Comparison of ENCODE assay signal across 18 cellular contexts in genomic region chr2:11710632-11711381, GRCh38. TPM values are rescaled to one million over a fixed set of nuclear protein-coding genes. Genes with fewer than 3 reads are reported as not detected.
DNase-seq lines count a peak whose midpoint lies in the region; ATAC-seq and TF ChIP-seq lines count a peak whose summit lies in the region.
"Had no signal": no experiment of that assay in that cellular context is flagged by ENCODE, and none has a peak within 500 bp of the region (broad histone marks: within the 10 kb centered on the region; RNA-seq: fewer than 3 reads in every experiment).

No MANE protein-coding gene starts in this region.

- no peaks in the 10 kb centered on the region for H3K79me2 ChIP-seq in PC-3 (ENCODE audit: low read length)

- H2AFZ ChIP-seq in PC-3 (ENCODE audit: low read length) = no peak overlapping the region

- H3K27ac ChIP-seq in PC-3 (ENCODE audit: low read length) (peak overlapping the region; percentile 88), layer of hippocampus (ENCODE audit: low read depth, low read length) (peak overlapping the region; percentile 48), thoracic aorta (peak overlapping the region; percentile 67 to 78), upper lobe of right lung (no peak overlapping the region)
- H3K27ac ChIP-seq: C4-2B, testis had no signal

- H3K4me1 ChIP-seq in PC-3 (ENCODE audit: insufficient read depth, low read length) (peaks cover 63% of the 10 kb centered on the region), thoracic aorta (ENCODE audit: control insufficient read depth in 1 of 2, low read depth in 2 of 2) (peaks cover 18 to 35% of the 10 kb centered on the region in 2 donors), upper lobe of right lung (peaks cover 14% of the 10 kb centered on the region)

- no peaks in the 10 kb centered on the region for H3F3A ChIP-seq in PC-3 (ENCODE audit: low read length, unreplicated experiment)

- DNase-seq in PC-3 = peak; percentile 31
- peak; percentile 29 for DNase-seq in cerebellar cortex (ENCODE audit: low spot score)
- DNase-seq in thoracic aorta (ENCODE audit: low spot score) = no peak
- DNase-seq in OCI-M2 (lab: John Stamatoyannopoulos, UW; ENCODE audit: unreplicated experiment) = no peak
- DNase-seq in upper lobe of right lung = no peak
- DNase-seq: activated CD4-positive, CD25-positive, alpha-beta regulatory T cell; activated T-cell treated with anti-CD3 and anti-CD28 coated beads for 4 hours; immature natural killer cell; NCI-H1436; NCI-H510A treated with DMSO at 0.1 percent for 48 hours; stimulated activated CD4-positive, alpha-beta T cell treated with anti-CD3 and anti-CD28 coated beads, Interleukin-15, amount 100 ng/mL, for 24 hours; testis had no signal

- BruUV-seq in PC-3 (replicated peaks; lab: Mats Ljungman, UMichigan) = TSS peak; percentile 73

- POLR2A ChIA-PET in PC-3 (lab: Charles Lee; ENCODE audit: unreplicated experiment) = interaction anchor here (0.6 kb wide), 1 partner anchor 47 kb away, joined by 3 read pairs; no protein-coding TSS in a partner anchor

- no peaks in the 10 kb centered on the region for H3K9me2 ChIP-seq in PC-3 (replicated peaks; ENCODE audit: low read length)

- H3K4me3 ChIP-seq in PC-3 (ENCODE audit: low read length) (no peak overlapping the region), thoracic aorta (no peak overlapping the region), upper lobe of right lung (no peak overlapping the region)
- H3K4me3 ChIP-seq: K562, ovary, testis had no signal

- H4K20me1 ChIP-seq in PC-3 (ENCODE audit: low read length) = no peaks in the 10 kb centered on the region

- H3K4me2 ChIP-seq in PC-3 (ENCODE audit: low read length) = peak overlapping the region; percentile 26

- TF ChIP-seq CTCF in PC-3 (conservative IDR thresholded peaks at IDR 0.05; ENCODE audit: low read depth, low read length) (no peak), thoracic aorta (IDR thresholded peaks at IDR 0.05) (no peak), upper lobe of right lung (IDR thresholded peaks at IDR 0.05) (no peak)

- no peaks in the 10 kb centered on the region for H3K27me3 ChIP-seq in PC-3 (ENCODE audit: low read length)
- H3K27me3 ChIP-seq in layer of hippocampus (ENCODE audit: control insufficient read depth, insufficient read depth, low read length) = no peaks in the 10 kb centered on the region
- H3K27me3 ChIP-seq in thoracic aorta (replicated peaks; ENCODE audit: insufficient read depth) = no peaks in the 10 kb centered on the region
- no peaks in the 10 kb centered on the region for H3K27me3 ChIP-seq in upper lobe of right lung
- H3K27me3 ChIP-seq: ovary, testis had no signal

- intact Hi-C loops in PC-3 (cut with micrococcal nuclease) = no loop called here
- intact Hi-C loops in upper lobe of right lung (cut with DNase I) = no loop called here

- ATAC-seq in PC-3 = no peak
- ATAC-seq in thoracic aorta (ENCODE audit: insufficient number of reproducible peaks, low FRiP score, low read depth) = no peak
- no peak for ATAC-seq in HG02970 (IDR thresholded peaks at IDR 0.05; ENCODE audit: low FRiP score, unreplicated experiment)
- no peak for ATAC-seq in upper lobe of right lung
- ATAC-seq: K562 had no signal

- CTCF ChIA-PET in PC-3 (lab: Charles Lee) = no interaction called here

- peak overlapping the region; percentile 26; the same call in 1 of the 2 replicates for H3K9ac ChIP-seq in PC-3 (ENCODE audit: low read length)

- no peaks in the 10 kb centered on the region for H3K9me3 ChIP-seq in PC-3 (ENCODE audit: low read length)
- no peaks in the 10 kb centered on the region for H3K9me3 ChIP-seq in thoracic aorta
- no peaks in the 10 kb centered on the region for H3K9me3 ChIP-seq in upper lobe of right lung
- H3K9me3 ChIP-seq: ovary, testis had no signal

- H3K36me3 ChIP-seq in PC-3 (ENCODE audit: low read depth, low read length) (no peaks in the 10 kb centered on the region), thoracic aorta (no peaks in the 10 kb centered on the region), upper lobe of right lung (no peaks in the 10 kb centered on the region)
- H3K36me3 ChIP-seq: ovary had no signal

RNA-seq across cellular contexts. Expression of gene LPIN1, which starts 35.6 kb away (rescaled TPM):
- 40.9 and 46.9 TPM in 2 replicates for total RNA-seq in PC-3 (2014; rRNA removed)
- 10 to 100 TPM; 24.5 to 55.8 TPM for total RNA-seq in thoracic aorta
- total RNA-seq in upper lobe of right lung = 62.9 TPM

RNA-seq across cellular contexts. Expression of gene NTSR2, which starts 40.8 kb away (rescaled TPM):
- total RNA-seq in PC-3 (2014; rRNA removed) = not detected in 2 replicates
- total RNA-seq in thoracic aorta = not detected
- total RNA-seq in upper lobe of right lung = not detected
- total RNA-seq: Daoy, K562 had no signal

Comparison
In these comparisons a context has a peak if more than half of its experiments do, and no peak if none do; other contexts are left out.
1. DNase-seq: peak in PC-3 (single experiment) and cerebellar cortex (single experiment); none in thoracic aorta (single experiment), OCI-M2 (single experiment) and upper lobe of right lung (single experiment).